Comparison of ENCODE assay signal across 1 cellular context in the genomic region with DNA sequence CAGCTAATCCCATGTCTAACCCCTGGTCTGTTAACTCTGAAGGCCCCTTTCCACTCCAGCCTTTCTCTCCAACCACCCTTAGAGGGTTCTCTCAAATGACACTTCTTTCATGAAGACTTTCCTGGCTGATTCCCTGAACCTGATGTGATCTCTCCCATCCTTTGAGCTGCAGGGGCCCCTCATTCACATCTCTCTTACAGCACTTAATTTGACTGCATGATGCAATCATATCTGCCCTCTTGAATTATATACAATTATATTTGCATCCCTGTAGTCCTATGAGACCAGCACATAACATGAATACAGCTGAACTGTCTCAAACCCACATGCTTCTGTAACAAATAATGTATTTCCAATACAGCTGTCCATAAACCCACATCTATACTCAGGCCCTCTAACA.
TF ChIP-seq lines count a peak whose summit lies in the region.

No MANE protein-coding gene starts in this region.

TF ChIP-seq in SK-N-SH, 30 proteins besides CTCF, POLR2A, EP300 and RAD21 (continued from another document):
- TF ChIP-seq SMC3 (IDR thresholded peaks at IDR 0.05; ENCODE audit: low read depth, low read length) = no peak
- no peak for TF ChIP-seq FOSL2 (IDR thresholded peaks at IDR 0.05; ENCODE audit: borderline replicate concordance, low read depth)
- TF ChIP-seq, protein P1, sequence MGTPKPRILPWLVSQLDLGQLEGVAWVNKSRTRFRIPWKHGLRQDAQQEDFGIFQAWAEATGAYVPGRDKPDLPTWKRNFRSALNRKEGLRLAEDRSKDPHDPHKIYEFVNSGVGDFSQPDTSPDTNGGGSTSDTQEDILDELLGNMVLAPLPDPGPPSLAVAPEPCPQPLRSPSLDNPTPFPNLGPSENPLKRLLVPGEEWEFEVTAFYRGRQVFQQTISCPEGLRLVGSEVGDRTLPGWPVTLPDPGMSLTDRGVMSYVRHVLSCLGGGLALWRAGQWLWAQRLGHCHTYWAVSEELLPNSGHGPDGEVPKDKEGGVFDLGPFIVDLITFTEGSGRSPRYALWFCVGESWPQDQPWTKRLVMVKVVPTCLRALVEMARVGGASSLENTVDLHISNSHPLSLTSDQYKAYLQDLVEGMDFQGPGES (IDR thresholded peaks at IDR 0.05; ENCODE audit: low read depth, low read length) = no peak
- TF ChIP-seq MAX (IDR thresholded peaks at IDR 0.05; ENCODE audit: low read depth) = no peak
- TF ChIP-seq, protein P2, sequence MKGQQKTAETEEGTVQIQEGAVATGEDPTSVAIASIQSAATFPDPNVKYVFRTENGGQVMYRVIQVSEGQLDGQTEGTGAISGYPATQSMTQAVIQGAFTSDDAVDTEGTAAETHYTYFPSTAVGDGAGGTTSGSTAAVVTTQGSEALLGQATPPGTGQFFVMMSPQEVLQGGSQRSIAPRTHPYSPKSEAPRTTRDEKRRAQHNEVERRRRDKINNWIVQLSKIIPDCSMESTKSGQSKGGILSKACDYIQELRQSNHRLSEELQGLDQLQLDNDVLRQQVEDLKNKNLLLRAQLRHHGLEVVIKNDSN (IDR thresholded peaks at IDR 0.05; ENCODE audit: borderline replicate concordance, low read depth) = no peak
- TF ChIP-seq GABPA (IDR thresholded peaks at IDR 0.05; ENCODE audit: low read depth) = no peak
